In the genomic region with DNA sequence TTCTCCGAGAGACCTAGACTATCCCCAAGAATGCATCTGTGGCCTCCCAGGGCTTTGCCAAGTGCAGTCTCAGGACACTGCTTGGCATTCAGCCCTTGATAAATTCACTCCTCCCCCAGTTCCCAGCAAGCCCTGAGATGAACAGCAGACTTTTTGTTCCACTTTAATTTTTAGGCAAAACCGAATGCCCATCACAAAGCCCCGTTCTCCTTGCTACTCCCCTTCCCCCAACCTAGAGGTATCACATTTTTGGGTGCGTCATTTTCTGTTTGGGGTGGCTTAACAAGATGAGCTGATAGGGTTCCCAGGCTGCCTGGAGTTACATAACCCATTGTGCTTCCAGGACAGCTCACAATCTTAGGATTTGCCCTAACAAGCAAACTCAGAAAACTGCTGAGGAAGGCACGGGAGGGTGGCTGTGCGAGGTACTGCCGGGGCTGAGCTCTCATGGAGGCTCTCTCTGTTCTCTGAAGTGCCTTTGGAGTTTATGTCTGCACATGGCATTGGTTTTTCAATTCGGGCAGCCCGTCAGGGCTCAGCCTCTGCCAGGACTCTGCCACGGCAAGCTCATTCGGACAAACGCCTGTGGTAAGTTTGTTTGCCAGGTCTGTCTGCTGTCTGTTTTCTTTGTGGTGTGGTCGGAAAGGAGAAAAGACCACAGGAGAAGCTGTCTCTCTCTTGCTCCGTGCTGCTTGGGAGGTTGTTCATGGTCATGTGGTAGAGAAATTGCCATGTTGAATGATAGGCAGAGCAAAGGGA, we compare ENCODE assay signal across 8 cellular contexts. TPM values are rescaled to one million over a fixed set of nuclear protein-coding genes. Genes with fewer than 3 reads are reported as not detected.
DNase-seq lines count a peak whose midpoint lies in the region; ATAC-seq lines count a peak whose summit lies in the region.

A gene with protein sequence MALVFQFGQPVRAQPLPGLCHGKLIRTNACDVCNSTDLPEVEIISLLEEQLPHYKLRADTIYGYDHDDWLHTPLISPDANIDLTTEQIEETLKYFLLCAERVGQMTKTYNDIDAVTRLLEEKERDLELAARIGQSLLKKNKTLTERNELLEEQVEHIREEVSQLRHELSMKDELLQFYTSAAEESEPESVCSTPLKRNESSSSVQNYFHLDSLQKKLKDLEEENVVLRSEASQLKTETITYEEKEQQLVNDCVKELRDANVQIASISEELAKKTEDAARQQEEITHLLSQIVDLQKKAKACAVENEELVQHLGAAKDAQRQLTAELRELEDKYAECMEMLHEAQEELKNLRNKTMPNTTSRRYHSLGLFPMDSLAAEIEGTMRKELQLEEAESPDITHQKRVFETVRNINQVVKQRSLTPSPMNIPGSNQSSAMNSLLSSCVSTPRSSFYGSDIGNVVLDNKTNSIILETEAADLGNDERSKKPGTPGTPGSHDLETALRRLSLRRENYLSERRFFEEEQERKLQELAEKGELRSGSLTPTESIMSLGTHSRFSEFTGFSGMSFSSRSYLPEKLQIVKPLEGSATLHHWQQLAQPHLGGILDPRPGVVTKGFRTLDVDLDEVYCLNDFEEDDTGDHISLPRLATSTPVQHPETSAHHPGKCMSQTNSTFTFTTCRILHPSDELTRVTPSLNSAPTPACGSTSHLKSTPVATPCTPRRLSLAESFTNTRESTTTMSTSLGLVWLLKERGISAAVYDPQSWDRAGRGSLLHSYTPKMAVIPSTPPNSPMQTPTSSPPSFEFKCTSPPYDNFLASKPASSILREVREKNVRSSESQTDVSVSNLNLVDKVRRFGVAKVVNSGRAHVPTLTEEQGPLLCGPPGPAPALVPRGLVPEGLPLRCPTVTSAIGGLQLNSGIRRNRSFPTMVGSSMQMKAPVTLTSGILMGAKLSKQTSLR (plus strand): TSS at position 385 of the 759 bp plus-strand sequence. CDS start 113 bp downstream, at position 498.

- H3K27ac ChIP-seq in rectal smooth muscle tissue (ENCODE audit: low read depth, low read length): peak within 1 kb of the TSS; percentile 78

- peaks cover 10% of the 10 kb centered on the region for H3K4me1 ChIP-seq in rectal smooth muscle tissue (ENCODE audit: control insufficient read depth, insufficient read depth, low read length)

- no peak for ATAC-seq in HG03280 (IDR thresholded peaks at IDR 0.05; ENCODE audit: unreplicated experiment)
- no peak for ATAC-seq in activated CD4-positive, CD25-positive, alpha-beta regulatory T cell treated with anti-CD3 and anti-CD28 coated beads, Interleukin-2, amount 50 U/mL, for 24 hours

- peak within 1 kb of the TSS; percentile 29 for H3K4me3 ChIP-seq in rectal smooth muscle tissue (ENCODE audit: low read length)

- H3K36me3 ChIP-seq in rectal smooth muscle tissue (ENCODE audit: control insufficient read depth, insufficient read depth, low read length): peaks cover 22% of the 10 kb centered on the region

- H3K36me3 Mint-ChIP-seq in activated naive CD8-positive, alpha-beta T cell treated with anti-CD3 and anti-CD28 coated beads for 36 hours: peaks cover 41% of the 10 kb centered on the region

- H3K27me3 ChIP-seq in rectal smooth muscle tissue (ENCODE audit: control insufficient read depth, insufficient read depth, low read length): no peaks in the 10 kb centered on the region

- no peak within 1 kb of the TSS for H3K4me3 Mint-ChIP-seq in activated naive CD8-positive, alpha-beta T cell treated with anti-CD3 and anti-CD28 coated beads for 36 hours

- H3K27me3 Mint-ChIP-seq in activated naive CD8-positive, alpha-beta T cell treated with anti-CD3 and anti-CD28 coated beads for 36 hours: no peaks in the 10 kb centered on the region

- peaks cover 57% of the 10 kb centered on the region for H3K4me1 Mint-ChIP-seq in activated naive CD8-positive, alpha-beta T cell treated with anti-CD3 and anti-CD28 coated beads for 36 hours

- peak within 1 kb of the TSS; percentile 64 for H3K27ac Mint-ChIP-seq in activated naive CD8-positive, alpha-beta T cell treated with anti-CD3 and anti-CD28 coated beads for 36 hours

- intact Hi-C loops in cardiac septum (cut with DNase I): no loop called here

- peak; percentile 14 for DNase-seq in Daoy (ENCODE audit: low read depth)
- DNase-seq in activated naive CD8-positive, alpha-beta T cell treated with anti-CD3 and anti-CD28 coated beads for 36 hours: no peak
- DNase-seq in cardiac septum (ENCODE audit: low spot score): peak; percentile 75
- DNase-seq in NCI-H1436 (lab: John Stamatoyannopoulos, UW): no peak
- DNase-seq in NCI-H345 (lab: John Stamatoyannopoulos, UW): no peak

- H3K9ac ChIP-seq in rectal smooth muscle tissue (ENCODE audit: low read length): no peak within 1 kb of the TSS

- H3K9me3 Mint-ChIP-seq in activated naive CD8-positive, alpha-beta T cell treated with anti-CD3 and anti-CD28 coated beads for 36 hours: peaks cover 8% of the 10 kb centered on the region

RNA-seq across cellular contexts. Expression of the gene that starts here (rescaled TPM):
- 7.1 and 7.4 TPM in 2 replicates for total RNA-seq in Daoy (2014; rRNA removed; shearing (Covaris generic))
- total RNA-seq in activated naive CD8-positive, alpha-beta T cell treated with anti-CD3 and anti-CD28 coated beads for 36 hours: 10 to 100 TPM; 22.3 to 22.8 TPM
- total RNA-seq in cardiac septum: 246 TPM

Comparison
In these comparisons a context has a peak if more than half of its experiments do, and no peak if none do; other contexts are left out.
1. RNA of the gene that starts here (total RNA-seq): 246 TPM in cardiac septum (single experiment); 22.3 to 22.8 TPM in activated naive CD8-positive, alpha-beta T cell treated with anti-CD3 and anti-CD28 coated beads for 36 hours and 7.1 to 7.4 TPM in Daoy; every median in the first group is over 10 times any median in the second.
2. DNase-seq: peak in Daoy (single experiment) and cardiac septum (single experiment); none in activated naive CD8-positive, alpha-beta T cell treated with anti-CD3 and anti-CD28 coated beads for 36 hours (single experiment), NCI-H1436 (single experiment) and NCI-H345 (single experiment).